Comparison of ENCODE assay signal across 24 cellular contexts in the genomic region with DNA sequence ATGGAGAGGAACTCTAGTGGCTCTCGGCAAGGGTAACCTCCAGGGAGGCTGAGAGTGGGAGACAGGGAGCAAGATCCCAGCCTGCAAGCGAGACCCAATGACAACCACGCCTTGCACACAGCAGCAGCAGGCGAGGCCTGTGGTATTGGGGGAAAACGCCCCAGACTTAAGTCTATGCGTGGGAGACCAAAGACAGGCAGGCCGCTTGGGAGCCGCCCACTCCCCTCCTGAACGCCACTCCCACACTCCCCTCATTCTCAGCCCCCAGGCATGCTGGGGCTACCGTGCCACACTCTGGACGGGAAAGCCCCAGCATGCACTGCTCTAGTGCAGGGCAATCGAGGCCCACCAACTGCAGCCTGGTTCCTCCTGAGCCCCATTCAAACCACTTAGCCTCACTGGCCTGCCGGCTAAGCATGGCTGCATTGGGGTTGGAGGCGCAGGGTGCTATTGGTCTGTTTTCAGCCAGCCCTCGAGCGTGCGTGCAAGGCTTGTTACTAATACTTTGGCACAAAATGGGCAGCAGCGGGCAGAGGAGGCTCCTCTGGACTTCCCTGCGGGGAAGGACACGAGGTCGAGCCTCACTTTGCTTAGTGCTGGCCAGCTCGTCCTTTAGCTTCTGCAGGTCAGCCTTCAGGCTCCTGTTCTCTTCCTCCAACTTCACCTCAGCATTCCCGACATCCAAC. TPM values are rescaled to one million over a fixed set of nuclear protein-coding genes. Genes with fewer than 3 reads are reported as not detected.
A peak's percentile ranks its signal among the peaks of the same experiment; 100 is the strongest.
DNase-seq lines count a peak whose midpoint lies in the region; ATAC-seq and TF ChIP-seq lines count a peak whose summit lies in the region.
"Had no signal": no experiment of that assay in that cellular context is flagged by ENCODE, and none has a peak within 500 bp of the region (broad histone marks: within the 10 kb centered on the region; RNA-seq: fewer than 3 reads in every experiment).

No MANE protein-coding gene starts in this region.

- H3K4me1 Mint-ChIP-seq in activated CD4-positive, alpha-beta memory T cell treated with anti-CD3 and anti-CD28 coated beads, Interleukin-2, amount 10 ng/mL, durations not matched to agents 7 days and 5 days, result no peaks in the 10 kb centered on the region

- H3K4me3 ChIP-seq in esophagus muscularis mucosa (no peak overlapping the region), psoas muscle (no peak overlapping the region), stomach smooth muscle (ENCODE audit: low read length in 2 of 2) (no peak overlapping the region)
- H3K4me3 ChIP-seq: A549; BLaER1 treated with 17β-estradiol and CSF1 and Interleukin-3, amounts not matched to agents 10 nM and 100 nM; SJCRH30 had no signal

- H3K4me1 ChIP-seq in esophagus muscularis mucosa, result peaks cover 4 to 56% (median 37%) of the 10 kb centered on the region in 4 donors
- H3K4me1 ChIP-seq in psoas muscle, result peaks cover 24% of the 10 kb centered on the region
- peaks cover 48% of the 10 kb centered on the region for H3K4me1 ChIP-seq in stomach smooth muscle (ENCODE audit: control insufficient read depth, insufficient read depth, low read length)
- H3K4me1 ChIP-seq: A549, Caco-2, SJCRH30 had no signal

- no peak overlapping the region for H3K4me3 Mint-ChIP-seq in activated CD4-positive, alpha-beta memory T cell treated with anti-CD3 and anti-CD28 coated beads, Interleukin-2, amount 10 ng/mL, durations not matched to agents 7 days and 5 days
- H3K4me3 Mint-ChIP-seq: CD8-positive, alpha-beta T cell had no signal

- POLR2A ChIA-PET in RWPE1 (lab: Yijun Ruan, JAX; ENCODE audit: low non-redundant PET), result no interaction called here
- POLR2A ChIA-PET in activated CD4-positive, alpha-beta memory T cell treated with anti-CD3 and anti-CD28 coated beads, Interleukin-2, amount 10 ng/mL, durations not matched to agents 7 days and 5 days (lab: Charles Lee), result no interaction called here

- ATAC-seq in psoas muscle, result peak in 1 of 4 donors; percentile 0
- ATAC-seq: A549; CD8-positive, alpha-beta T cell; HCT116; HepG2; SK-N-SH treated with all-trans-retinoic acid at 6 μM for 48 hours had no signal

- TF ChIP-seq EP300 in esophagus muscularis mucosa (IDR thresholded peaks at IDR 0.05), result no peak

- TF ChIP-seq POLR2A in esophagus muscularis mucosa (IDR thresholded peaks at IDR 0.05; ENCODE audit: low read depth), result no peak

- H3K9me3 ChIP-seq in esophagus muscularis mucosa, result no peaks in the 10 kb centered on the region
- no peaks in the 10 kb centered on the region for H3K9me3 ChIP-seq in psoas muscle
- no peaks in the 10 kb centered on the region for H3K9me3 ChIP-seq in stomach smooth muscle (ENCODE audit: control insufficient read depth in 2 of 2, low read length in 2 of 2)
- H3K9me3 ChIP-seq: A549; BLaER1 treated with 17β-estradiol and CSF1 and Interleukin-3, amounts not matched to agents 10 nM and 100 nM; Caco-2; SJCRH30 had no signal

- no peak for TF ChIP-seq CTCF in RWPE1 (conservative IDR thresholded peaks at IDR 0.05; ENCODE audit: low read depth)
- no peak for TF ChIP-seq CTCF in esophagus muscularis mucosa (IDR thresholded peaks at IDR 0.05)
- no peak for TF ChIP-seq CTCF in psoas muscle (IDR thresholded peaks at IDR 0.05)

- H3K36me3 Mint-ChIP-seq in activated CD4-positive, alpha-beta memory T cell treated with anti-CD3 and anti-CD28 coated beads, Interleukin-2, amount 10 ng/mL, durations not matched to agents 7 days and 5 days (ENCODE audit: low read depth), result peaks cover 13% of the 10 kb centered on the region

- H3K27me3 Mint-ChIP-seq in activated CD4-positive, alpha-beta memory T cell treated with anti-CD3 and anti-CD28 coated beads, Interleukin-2, amount 10 ng/mL, durations not matched to agents 7 days and 5 days, result no peaks in the 10 kb centered on the region

- CTCF ChIA-PET in RWPE1 (lab: Yijun Ruan, JAX), result no interaction called here
- CTCF ChIA-PET in activated CD4-positive, alpha-beta memory T cell treated with anti-CD3 and anti-CD28 coated beads, Interleukin-2, amount 10 ng/mL, durations not matched to agents 7 days and 5 days (lab: Charles Lee), result no interaction called here

- intact Hi-C loops in esophagus muscularis mucosa (cut with DNase I) (no loop called here), psoas muscle (cut with DNase I) (no loop called here)

- no peaks in the 10 kb centered on the region for H3K9me3 Mint-ChIP-seq in activated CD4-positive, alpha-beta memory T cell treated with anti-CD3 and anti-CD28 coated beads, Interleukin-2, amount 10 ng/mL, durations not matched to agents 7 days and 5 days
- H3K9me3 Mint-ChIP-seq: CD8-positive, alpha-beta T cell had no signal

- WGBS in esophagus muscularis mucosa, result 77% methylated on average over 22 of the region's 23 CpGs
- 52 to 65% (median 59%) methylated on average over 20 to 23 of the region's 23 CpGs for WGBS in psoas muscle, 3 donors

- DNase-seq in RWPE1 (ENCODE audit: low spot score) (no peak), esophagus muscularis mucosa (ENCODE audit: extremely low spot score) (no peak), psoas muscle (no peak), CD1c-positive myeloid dendritic cell (ENCODE audit: extremely low spot score) (no peak)
- no peak for DNase-seq in activated CD4-positive, alpha-beta memory T cell treated with anti-CD3 and anti-CD28 coated beads, Interleukin-2, amount 10 ng/mL, durations not matched to agents 7 days and 5 days
- no peak for DNase-seq in central memory CD4-positive, alpha-beta T cell
- DNase-seq: AML-193; Caco-2; CD8-positive, alpha-beta T cell; GOT3; NCI-H2029; NCI-H446; NCI-H524 treated with DMSO at 0.1 percent for 48 hours; NCI-H774; SJCRH30 had no signal

- H3K36me3 ChIP-seq in esophagus muscularis mucosa (peaks cover 0 to 38% (median 29%) of the 10 kb centered on the region in 4 donors), psoas muscle (ENCODE audit: insufficient read depth in 1 of 2, low read depth in 1 of 2) (peaks cover 2 to 4% of the 10 kb centered on the region in 2 donors), stomach smooth muscle (ENCODE audit: control insufficient read depth in 2 of 2, insufficient read depth in 2 of 2, low read length in 2 of 2) (peaks cover 0 to 5% of the 10 kb centered on the region in 2 donors)
- H3K36me3 ChIP-seq: SJCRH30 had no signal

- no peaks in the 10 kb centered on the region for H3K27me3 ChIP-seq in esophagus muscularis mucosa
- no peaks in the 10 kb centered on the region for H3K27me3 ChIP-seq in psoas muscle (ENCODE audit: insufficient read depth in 3 of 3, low read length in 2 of 3)
- peaks cover 0 to 6% of the 10 kb centered on the region in 2 donors for H3K27me3 ChIP-seq in stomach smooth muscle (ENCODE audit: control insufficient read depth in 1 of 2, insufficient read depth in 2 of 2, low read length in 2 of 2)
- H3K27me3 ChIP-seq: SJCRH30 had no signal

- no peak overlapping the region for H3K27ac Mint-ChIP-seq in activated CD4-positive, alpha-beta memory T cell treated with anti-CD3 and anti-CD28 coated beads, Interleukin-2, amount 10 ng/mL, durations not matched to agents 7 days and 5 days
- H3K27ac Mint-ChIP-seq: CD8-positive, alpha-beta T cell had no signal

- H3K9ac ChIP-seq in stomach smooth muscle (ENCODE audit: low read length in 2 of 2), result no peak overlapping the region

- H3K27ac ChIP-seq in RWPE1, result peak overlapping the region; percentile 79
- peak overlapping the region; percentile 40 to 70 (median 60) for H3K27ac ChIP-seq in esophagus muscularis mucosa (replicated peaks in 1 of 4)
- peak overlapping the region; percentile 90 for H3K27ac ChIP-seq in psoas muscle
- H3K27ac ChIP-seq in stomach smooth muscle (ENCODE audit: low read length), result peak overlapping the region; percentile 58
- H3K27ac ChIP-seq: A549; BLaER1 treated with 17β-estradiol and CSF1 and Interleukin-3, amounts not matched to agents 10 nM and 100 nM; SJCRH30 had no signal

RNA-seq across cellular contexts. Expression of a gene that starts 14.8 kb away (rescaled TPM):
- total RNA-seq in esophagus muscularis mucosa (10 to 100 TPM; 41.7 to 62.3 (median 45.6) TPM), psoas muscle (100 to 1,000 TPM in 2 of 4 donors, 10 to 100 TPM in 2; 82.2 to 256 (median 117) TPM)
- polyA plus RNA-seq in psoas muscle, result 100 to 1,000 TPM in 2 of 3 donors, 10 to 100 TPM in 1; 84.9 to 209 (median 104) TPM
- total RNA-seq in activated CD4-positive, alpha-beta memory T cell treated with anti-CD3 and anti-CD28 coated beads, Interleukin-2, amount 10 ng/mL, durations not matched to agents 7 days and 5 days, result 1 to 10 TPM; 2.9 to 3.0 TPM

RNA-seq across cellular contexts. Expression of a gene that starts 21.7 kb away (rescaled TPM):
- 100 to 1,000 TPM in 2 of 4 donors, 10 to 100 TPM in 2; 76.4 to 129 (median 101) TPM for total RNA-seq in esophagus muscularis mucosa
- 10 to 100 TPM; 65.4 to 71.6 (median 66.0) TPM for total RNA-seq in psoas muscle
- 10 to 100 TPM; 63.7 to 97.3 (median 72.1) TPM for polyA plus RNA-seq in psoas muscle
- total RNA-seq in activated CD4-positive, alpha-beta memory T cell treated with anti-CD3 and anti-CD28 coated beads, Interleukin-2, amount 10 ng/mL, durations not matched to agents 7 days and 5 days, result 100 to 1,000 TPM; 162 TPM

RNA-seq across cellular contexts. Expression of a gene that starts 22.2 kb away (rescaled TPM):
- total RNA-seq in esophagus muscularis mucosa, result 10 to 100 TPM; 18.4 to 36.2 (median 25.1) TPM
- total RNA-seq in psoas muscle, result 10 to 100 TPM; 16.0 to 27.1 (median 20.9) TPM
- polyA plus RNA-seq in psoas muscle, result 10 to 100 TPM; 11.7 to 36.0 (median 15.8) TPM
- 10 to 100 TPM; 16.5 to 17.6 TPM for total RNA-seq in activated CD4-positive, alpha-beta memory T cell treated with anti-CD3 and anti-CD28 coated beads, Interleukin-2, amount 10 ng/mL, durations not matched to agents 7 days and 5 days

RNA-seq across cellular contexts. Expression of a gene that starts 28.9 kb away (rescaled TPM):
- total RNA-seq in esophagus muscularis mucosa (10 to 100 TPM; 20.5 to 67.8 (median 26.0) TPM), psoas muscle (1 to 10 TPM in 1 of 4 donors, under 1 TPM in 3; 0.79 to 1.9 (median 0.92) TPM)
- 1 to 10 TPM in 1 of 3 donors, under 1 TPM in 2; 0.21 to 1.0 (median 0.35) TPM for polyA plus RNA-seq in psoas muscle
- under 1 TPM; 0.60 to 0.96 TPM for total RNA-seq in activated CD4-positive, alpha-beta memory T cell treated with anti-CD3 and anti-CD28 coated beads, Interleukin-2, amount 10 ng/mL, durations not matched to agents 7 days and 5 days
- total RNA-seq: Caco-2, HepG2, HT1080, LHCN-M2, MCF 10A, SJCRH30 had no signal

RNA-seq across cellular contexts. Expression of a gene that starts 55.5 kb away (rescaled TPM):
- not detected for total RNA-seq in esophagus muscularis mucosa
- not detected for total RNA-seq in psoas muscle
- not detected for polyA plus RNA-seq in psoas muscle
- not detected for total RNA-seq in activated CD4-positive, alpha-beta memory T cell treated with anti-CD3 and anti-CD28 coated beads, Interleukin-2, amount 10 ng/mL, durations not matched to agents 7 days and 5 days
- total RNA-seq: CD8-positive, alpha-beta T cell; HT1080; LHCN-M2; MCF 10A had no signal

Comparison
In these comparisons a context has a peak if more than half of its experiments do, and no peak if none do; other contexts are left out.
1. RNA of a gene that starts 14.8 kb away (total RNA-seq): 82.2 to 256 TPM in psoas muscle and 41.7 to 62.3 TPM in esophagus muscularis mucosa; 2.9 to 3.0 TPM in activated CD4-positive, alpha-beta memory T cell treated with anti-CD3 and anti-CD28 coated beads, Interleukin-2, amount 10 ng/mL, durations not matched to agents 7 days and 5 days; every median in the first group is over 10 times any median in the second.
2. Peak in every context shown above with its lines, with median percentiles within 50 percentile points of each other: H3K27ac ChIP-seq.